Comparison of ENCODE assay signal across 14 cellular contexts in genomic region chr12:31485570-31485969, GRCh38.
"Had no signal": no experiment of that assay in that cellular context is flagged by ENCODE, and none has a peak within 500 bp of the region (broad histone marks: within the 10 kb centered on the region; RNA-seq: fewer than 3 reads in every experiment).

No MANE protein-coding gene starts in this region.

- H3K4me1 Mint-ChIP-seq: activated CD8-positive, alpha-beta memory T cell treated with anti-CD3 and anti-CD28 coated beads, Interleukin-2, amount 10 ng/mL, durations not matched to agents 7 days and 5 days; activated naive CD8-positive, alpha-beta T cell treated with anti-CD3 and anti-CD28 coated beads, Interleukin-2, amount 50 U/mL, for 24 hours; natural killer cell had no signal

- DNase-seq: activated CD4-positive, alpha-beta T cell treated with anti-CD3 and anti-CD28 coated beads, Interleukin-2, amount 50 U/mL, for 48 hours; activated CD8-positive, alpha-beta memory T cell treated with anti-CD3 and anti-CD28 coated beads, Interleukin-2, amount 10 ng/mL, durations not matched to agents 7 days and 5 days; activated naive CD4-positive, alpha-beta T cell treated with anti-CD3 and anti-CD28 coated beads for 36 hours; activated naive CD8-positive, alpha-beta T cell treated with anti-CD3 and anti-CD28 coated beads, Interleukin-2, amount 50 U/mL, for 24 hours; activated T-cell treated with anti-CD3 and anti-CD28 coated beads, Interleukin-2, amount 50 U/mL, for 1 hour; aorta; head of caudate nucleus; natural killer cell; right cardiac atrium had no signal

- H3K27me3 Mint-ChIP-seq: activated naive CD8-positive, alpha-beta T cell treated with anti-CD3 and anti-CD28 coated beads, Interleukin-2, amount 50 U/mL, for 24 hours; progenitor cell of endocrine pancreas had no signal

- FAIRE-seq: bronchial epithelial cell, frontal cortex had no signal

- H3K4me3 Mint-ChIP-seq: activated CD8-positive, alpha-beta memory T cell treated with anti-CD3 and anti-CD28 coated beads, Interleukin-2, amount 10 ng/mL, durations not matched to agents 7 days and 5 days; activated naive CD4-positive, alpha-beta T cell treated with anti-CD3 and anti-CD28 coated beads for 36 hours; activated naive CD8-positive, alpha-beta T cell treated with anti-CD3 and anti-CD28 coated beads, Interleukin-2, amount 50 U/mL, for 24 hours; natural killer cell; stimulated activated naive CD8-positive, alpha-beta T cell treated with anti-CD3 and anti-CD28 coated beads, Interleukin-15, Interleukin-2, amounts not matched to agents 100 ng/mL and 50 ng/mL, for 24 hours had no signal

- H3K36me3 Mint-ChIP-seq: activated CD8-positive, alpha-beta memory T cell treated with anti-CD3 and anti-CD28 coated beads, Interleukin-2, amount 10 ng/mL, durations not matched to agents 7 days and 5 days; natural killer cell had no signal

- ATAC-seq: activated CD8-positive, alpha-beta memory T cell treated with anti-CD3 and anti-CD28 coated beads, Interleukin-2, amount 10 ng/mL, durations not matched to agents 7 days and 5 days; activated naive CD8-positive, alpha-beta T cell treated with anti-CD3 and anti-CD28 coated beads, Interleukin-2, amount 50 U/mL, for 24 hours; natural killer cell had no signal

- H3K9me3 Mint-ChIP-seq: activated naive CD4-positive, alpha-beta T cell treated with anti-CD3 and anti-CD28 coated beads for 36 hours; activated naive CD8-positive, alpha-beta T cell treated with anti-CD3 and anti-CD28 coated beads, Interleukin-2, amount 50 U/mL, for 24 hours; activated T-helper 2 cell treated with anti-CD3 and anti-CD28 coated beads, Interferon-gamma antibody, Interleukin-2, Interleukin-4, amounts not matched to agents 10 μg/mL and 5 μg/mL and 100 μg/mL, durations not matched to agents 14 hours and 24 hours and 36 hours; natural killer cell; stimulated activated naive CD8-positive, alpha-beta T cell treated with anti-CD3 and anti-CD28 coated beads, Interleukin-15, Interleukin-2, amounts not matched to agents 100 ng/mL and 50 ng/mL, for 24 hours had no signal

- H3K27ac Mint-ChIP-seq: activated CD8-positive, alpha-beta memory T cell treated with anti-CD3 and anti-CD28 coated beads, Interleukin-2, amount 10 ng/mL, durations not matched to agents 7 days and 5 days; activated naive CD4-positive, alpha-beta T cell treated with anti-CD3 and anti-CD28 coated beads for 36 hours; activated naive CD8-positive, alpha-beta T cell treated with anti-CD3 and anti-CD28 coated beads, Interleukin-2, amount 50 U/mL, for 24 hours; activated T-helper 2 cell treated with anti-CD3 and anti-CD28 coated beads, Interferon-gamma antibody, Interleukin-2, Interleukin-4, amounts not matched to agents 10 μg/mL and 5 μg/mL and 100 μg/mL, durations not matched to agents 14 hours and 24 hours and 36 hours; natural killer cell; stimulated activated naive CD8-positive, alpha-beta T cell treated with anti-CD3 and anti-CD28 coated beads, Interleukin-15, Interleukin-2, amounts not matched to agents 100 ng/mL and 50 ng/mL, for 24 hours had no signal
